In the genomic region with DNA sequence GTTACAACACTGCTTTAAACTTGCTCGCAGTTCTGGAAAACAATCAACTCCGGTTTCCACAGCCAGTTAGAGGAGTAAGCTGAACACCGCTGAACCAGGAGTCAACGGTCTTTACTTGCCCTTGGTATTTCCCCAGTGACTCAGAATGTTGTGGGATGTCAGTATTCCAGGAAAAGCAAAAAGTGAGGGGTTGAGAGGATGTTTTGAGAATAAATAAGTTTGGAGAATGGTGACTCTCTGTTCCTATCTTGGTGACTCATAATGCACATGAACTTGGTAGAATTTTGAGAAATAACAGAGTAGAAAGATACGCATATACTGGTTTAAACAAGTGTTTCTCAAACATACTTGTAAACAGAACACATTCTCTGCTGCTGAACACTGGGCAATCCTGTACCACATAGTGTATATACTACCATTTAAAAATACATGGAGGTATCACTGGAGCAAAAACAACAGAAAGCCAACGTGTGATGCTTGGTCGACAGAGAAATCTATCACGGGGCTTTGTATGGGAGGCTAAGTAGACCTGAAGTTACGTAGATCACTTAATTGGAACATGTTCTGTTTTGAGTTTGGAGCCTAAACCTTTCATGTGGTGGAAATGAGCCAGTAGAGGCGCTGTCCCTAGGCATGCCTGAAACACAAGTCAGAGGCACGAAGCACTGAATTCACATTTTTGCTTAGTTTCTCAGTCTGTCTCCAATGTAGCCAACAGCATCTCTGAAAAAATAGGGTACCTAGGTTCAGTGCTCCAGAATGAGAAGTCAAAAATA, we compare ENCODE assay signal across 8 cellular contexts.
DNase-seq lines count a peak whose midpoint lies in the region; ATAC-seq, FAIRE-seq and TF ChIP-seq lines count a peak whose summit lies in the region.

No MANE protein-coding gene starts in this region.

- H3K79me2 ChIP-seq in K562 (ENCODE audit: control insufficient read depth, insufficient read depth, low read length), result no peaks in the 10 kb centered on the region

- H2AFZ ChIP-seq in K562 (ENCODE audit: low read depth, low read length), result no peak overlapping the region

- H3K27me3 ChIP-seq in K562 (ENCODE audit: control insufficient read depth in 2 of 2, insufficient read depth in 2 of 2, low read length in 2 of 2) (no peaks in the 10 kb centered on the region), vagina (no peaks in the 10 kb centered on the region)

- no peaks in the 10 kb centered on the region for H3K36me3 ChIP-seq in K562 (ENCODE audit: control insufficient read depth, insufficient read depth, low read length)
- H3K36me3 ChIP-seq in vagina, result no peaks in the 10 kb centered on the region

- CTCF ChIA-PET in K562 (lab: Yijun Ruan, JAX; ENCODE audit: low intra/inter-chr PET ratio), result no interaction called here

- peak overlapping the region; percentile 13; the same call in 1 of the 2 replicates for H3K4me2 ChIP-seq in K562 (ENCODE audit: insufficient read depth, low read length)

- no peaks in the 10 kb centered on the region for H4K20me1 ChIP-seq in K562 (replicated peaks; ENCODE audit: control insufficient read depth, insufficient read depth, low read length)

- ATAC-seq in K562, result peak; percentile 79
- ATAC-seq in HG03039 (IDR thresholded peaks at IDR 0.05; ENCODE audit: unreplicated experiment), result no peak
- ATAC-seq in GM19463 (IDR thresholded peaks at IDR 0.05; ENCODE audit: unreplicated experiment), result no peak

- WGBS in K562 (ENCODE audit: insufficient coverage, low coverage, missing lambda C conversion rate), result 3% methylated on average over 11 of the region's 11 CpGs

- H3K4me1 ChIP-seq in K562 (replicated peaks in 1 of 2; ENCODE audit: control insufficient read depth in 2 of 2, insufficient read depth in 2 of 2, low read length in 2 of 2) (no peaks in the 10 kb centered on the region), vagina (peaks cover 8% of the 10 kb centered on the region)

- intact Hi-C loops in K562 (cut with micrococcal nuclease) (no loop called here), vagina (cut with DNase I) (no loop called here)

- no peak overlapping the region for H3K9ac ChIP-seq in K562 (ENCODE audit: insufficient read depth in 1 of 2, low read depth in 2 of 2, low read length in 2 of 2)

- POLR2A ChIA-PET in K562 (lab: Yijun Ruan, JAX), result no interaction called here

- no peak for TF ChIP-seq RAD21 in K562 (CRISPR knock-in tag; conservative IDR thresholded peaks at IDR 0.05 in 1 of 2, IDR thresholded peaks at IDR 0.05 in 1 of 2)

- BruUV-seq in K562 (replicated peaks; lab: Mats Ljungman, UMichigan), result no TSS peak

- H3K4me3 ChIP-seq in K562 (no peak overlapping the region), vagina (no peak overlapping the region)

- peak; percentile 75 for FAIRE-seq in K562 (lab: Jason Lieb, UNC)

- no peaks in the 10 kb centered on the region for H3K9me1 ChIP-seq in K562 (ENCODE audit: control insufficient read depth, insufficient read depth, low read length)

- H3K27ac ChIP-seq in K562 (ENCODE audit: extremely low read depth, low read depth, low read length), result no peak overlapping the region; the same call in 2 of the 3 replicates
- H3K27ac ChIP-seq in vagina, result peak overlapping the region; percentile 35

- peak; percentile 7 for DNase-seq in stimulated activated CD4-positive, alpha-beta T cell treated with anti-CD3 and anti-CD28 coated beads, Interleukin-15, amount 100 ng/mL, for 24 hours
- DNase-seq in stimulated activated CD4-positive, alpha-beta T cell treated with anti-CD3 and anti-CD28 coated beads, Interleukin-1b, Interleukin-23, amount 100 ng/mL, for 48 hours, result no peak
- DNase-seq in K562 (ENCODE audit: extremely low read depth in 1 of 4, low spot score in 3 of 4) (peak in 2 of 4 experiments; percentile 8 to 21), kidney tubule cell (ENCODE audit: low spot score) (peak; percentile 86), vagina (ENCODE audit: extremely low spot score in 2 of 2) (peak in 1 of 2 donors; percentile 93), Kasumi-1 (lab: John Stamatoyannopoulos, UW) (no peak)

- no peak for TF ChIP-seq EP300 in K562 (IDR thresholded peaks at IDR 0.05; ENCODE audit: low read length)

- no peak for TF ChIP-seq POLR2A in K562 (conservative IDR thresholded peaks at IDR 0.05)
- TF ChIP-seq POLR2A in vagina (IDR thresholded peaks at IDR 0.05), result no peak

- no peaks in the 10 kb centered on the region for H3K9me3 ChIP-seq in K562 (replicated peaks; ENCODE audit: control insufficient read depth, insufficient read depth, low read depth, low read length)
- H3K9me3 ChIP-seq in vagina, result no peaks in the 10 kb centered on the region

- in situ Hi-C loops in K562 (cut with MboI), result no loop called here

- TF ChIP-seq CTCF in K562 (IDR thresholded peaks at IDR 0.05 in 2 of 3, conservative IDR thresholded peaks at IDR 0.05 in 1 of 3; ENCODE audit: insufficient read depth in 2 of 3, low read depth in 1 of 3, low read length in 3 of 3) (peak; percentile 35 to 49 (median 38); a peak in 4 of 6 replicates), vagina (IDR thresholded peaks at IDR 0.05) (no peak)

TF ChIP-seq in K562, 482 proteins besides CTCF, POLR2A, EP300 and RAD21 (continues in another document):
- no peak for TF ChIP-seq FUS (optimal IDR thresholded peaks at IDR 0.05; ENCODE audit: low read depth, low read length)
- TF ChIP-seq POLR2B (IDR thresholded peaks at IDR 0.05; ENCODE audit: low read depth, partially characterized antibody), result no peak
- TF ChIP-seq, protein P1, sequence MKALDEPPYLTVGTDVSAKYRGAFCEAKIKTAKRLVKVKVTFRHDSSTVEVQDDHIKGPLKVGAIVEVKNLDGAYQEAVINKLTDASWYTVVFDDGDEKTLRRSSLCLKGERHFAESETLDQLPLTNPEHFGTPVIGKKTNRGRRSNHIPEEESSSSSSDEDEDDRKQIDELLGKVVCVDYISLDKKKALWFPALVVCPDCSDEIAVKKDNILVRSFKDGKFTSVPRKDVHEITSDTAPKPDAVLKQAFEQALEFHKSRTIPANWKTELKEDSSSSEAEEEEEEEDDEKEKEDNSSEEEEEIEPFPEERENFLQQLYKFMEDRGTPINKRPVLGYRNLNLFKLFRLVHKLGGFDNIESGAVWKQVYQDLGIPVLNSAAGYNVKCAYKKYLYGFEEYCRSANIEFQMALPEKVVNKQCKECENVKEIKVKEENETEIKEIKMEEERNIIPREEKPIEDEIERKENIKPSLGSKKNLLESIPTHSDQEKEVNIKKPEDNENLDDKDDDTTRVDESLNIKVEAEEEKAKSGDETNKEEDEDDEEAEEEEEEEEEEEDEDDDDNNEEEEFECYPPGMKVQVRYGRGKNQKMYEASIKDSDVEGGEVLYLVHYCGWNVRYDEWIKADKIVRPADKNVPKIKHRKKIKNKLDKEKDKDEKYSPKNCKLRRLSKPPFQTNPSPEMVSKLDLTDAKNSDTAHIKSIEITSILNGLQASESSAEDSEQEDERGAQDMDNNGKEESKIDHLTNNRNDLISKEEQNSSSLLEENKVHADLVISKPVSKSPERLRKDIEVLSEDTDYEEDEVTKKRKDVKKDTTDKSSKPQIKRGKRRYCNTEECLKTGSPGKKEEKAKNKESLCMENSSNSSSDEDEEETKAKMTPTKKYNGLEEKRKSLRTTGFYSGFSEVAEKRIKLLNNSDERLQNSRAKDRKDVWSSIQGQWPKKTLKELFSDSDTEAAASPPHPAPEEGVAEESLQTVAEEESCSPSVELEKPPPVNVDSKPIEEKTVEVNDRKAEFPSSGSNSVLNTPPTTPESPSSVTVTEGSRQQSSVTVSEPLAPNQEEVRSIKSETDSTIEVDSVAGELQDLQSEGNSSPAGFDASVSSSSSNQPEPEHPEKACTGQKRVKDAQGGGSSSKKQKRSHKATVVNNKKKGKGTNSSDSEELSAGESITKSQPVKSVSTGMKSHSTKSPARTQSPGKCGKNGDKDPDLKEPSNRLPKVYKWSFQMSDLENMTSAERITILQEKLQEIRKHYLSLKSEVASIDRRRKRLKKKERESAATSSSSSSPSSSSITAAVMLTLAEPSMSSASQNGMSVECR (CRISPR knock-in tag; IDR thresholded peaks at IDR 0.05), result 0 out of 2 replicates have a peak, but pooled peaks have one; percentile 42
- peak; percentile 34; the same call in 1 of the 2 replicates for TF ChIP-seq JUND (IDR thresholded peaks at IDR 0.05; ENCODE audit: borderline replicate concordance, low read depth, low read length)
- TF ChIP-seq JUND (tag; IDR thresholded peaks at IDR 0.05; ENCODE audit: borderline replicate concordance, low read depth, low read length), result no peak

Comparison
In these comparisons a context has a peak if more than half of its experiments do, and no peak if none do; other contexts are left out.
1. DNase-seq: peak in stimulated activated CD4-positive, alpha-beta T cell treated with anti-CD3 and anti-CD28 coated beads, Interleukin-15, amount 100 ng/mL, for 24 hours (single experiment) and kidney tubule cell (single experiment); none in stimulated activated CD4-positive, alpha-beta T cell treated with anti-CD3 and anti-CD28 coated beads, Interleukin-1b, Interleukin-23, amount 100 ng/mL, for 48 hours (single experiment) and Kasumi-1 (0 of 2).
2. CTCF ChIP-seq: peak in K562 (3 of 3); none in vagina (0 of 3).